Comparison of ENCODE assay signal across 15 cellular contexts in the genomic region with DNA sequence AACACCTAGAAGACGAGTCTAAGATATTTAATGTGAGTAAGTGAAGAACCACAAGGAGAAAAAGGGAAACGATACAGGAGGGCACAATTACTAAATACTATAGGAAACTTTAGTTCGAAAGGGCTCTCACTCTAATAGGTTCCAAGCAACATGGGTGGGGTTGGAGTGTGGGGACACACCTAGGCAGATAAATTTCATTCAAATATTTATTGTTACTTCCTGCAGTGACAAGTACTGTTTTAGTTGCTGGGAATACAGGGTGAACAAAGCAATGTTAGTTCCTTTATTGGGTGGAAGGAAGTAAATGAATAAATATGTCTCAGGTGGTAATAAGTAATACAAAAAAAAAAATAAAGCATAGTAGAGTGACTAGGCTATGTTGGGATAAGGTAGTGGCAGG.
"Had no signal": no experiment of that assay in that cellular context is flagged by ENCODE, and none has a peak within 500 bp of the region (broad histone marks: within the 10 kb centered on the region; RNA-seq: fewer than 3 reads in every experiment).

No MANE protein-coding gene starts in this region.

- DNase-seq: effector memory CD8-positive, alpha-beta T cell; foreskin melanocyte; head of caudate nucleus; kidney; left cardiac atrium; mesendoderm; naive thymus-derived CD8-positive, alpha-beta T cell; sigmoid colon; stimulated activated CD4-positive, alpha-beta T cell treated with anti-CD3 and anti-CD28 coated beads, Interleukin-12 subunit alpha, Interleukin-12 subunit beta, amount 100 ng/mL, for 4 hours; stimulated activated naive CD4-positive, alpha-beta T cell; trophoblast cell had no signal

- ATAC-seq: effector memory CD8-positive, alpha-beta T cell; left cardiac atrium; naive thymus-derived CD8-positive, alpha-beta T cell had no signal

- H3K4me3 ChIP-seq: hepatocyte, right atrium auricular region, sigmoid colon, skin epidermis had no signal

- H3K9me3 ChIP-seq: neutrophil, right atrium auricular region, sigmoid colon had no signal

- H3K4me1 ChIP-seq: right atrium auricular region had no signal

- H3K36me3 ChIP-seq: right atrium auricular region had no signal
